Comparison of ENCODE assay signal across 8 cellular contexts in the genomic region with DNA sequence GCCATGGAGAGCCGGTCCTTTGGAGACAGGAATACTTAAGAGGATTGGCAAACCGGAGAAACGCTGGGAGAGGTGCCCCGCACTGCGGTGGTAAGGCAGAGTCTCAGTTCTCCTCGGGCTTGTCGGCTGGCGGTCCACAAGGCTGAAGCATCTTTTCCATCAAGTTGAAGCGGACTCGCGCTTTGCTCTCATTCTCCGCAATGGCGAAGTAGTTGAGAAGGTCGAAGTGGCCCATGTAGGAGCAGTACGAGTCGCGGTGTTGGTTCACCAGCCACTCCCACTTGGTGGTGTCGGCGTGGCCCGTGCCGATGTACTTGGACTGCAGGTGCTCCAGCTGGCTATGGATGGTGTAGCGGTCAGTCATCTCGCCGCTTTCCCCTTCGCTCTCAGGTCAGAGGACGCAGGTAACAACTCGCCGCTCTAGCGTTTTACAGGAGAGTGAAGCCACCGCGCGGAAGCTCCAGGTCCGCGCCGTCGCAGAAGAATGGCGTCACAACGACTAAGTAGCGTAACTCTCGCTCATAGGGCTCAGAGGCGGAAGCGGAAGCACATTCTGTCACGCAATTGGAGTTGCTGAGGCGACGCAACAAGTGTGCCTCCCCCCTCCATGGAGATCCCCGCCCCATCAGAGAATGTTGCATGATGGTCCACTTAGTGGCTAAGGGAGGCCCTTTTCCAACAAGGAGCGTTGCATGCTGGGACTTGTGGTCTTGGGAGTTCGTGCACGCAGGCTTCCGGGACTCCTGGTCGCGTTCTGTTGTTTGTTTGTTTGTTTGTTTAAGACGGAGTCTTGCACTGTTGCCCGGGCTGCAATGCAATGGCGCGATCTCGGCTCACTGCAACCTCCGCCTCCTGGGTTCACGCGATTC. TPM values are rescaled to one million over a fixed set of nuclear protein-coding genes. Genes with fewer than 3 reads are reported as not detected.
A peak's percentile ranks its signal among the peaks of the same experiment; 100 is the strongest.
DNase-seq lines count a peak whose midpoint lies in the region; ATAC-seq, FAIRE-seq and TF ChIP-seq lines count a peak whose summit lies in the region.

A gene (minus strand): TSS at position 440 of the 869 bp plus-strand sequence. CDS start 76 bp downstream, at position 364.

- H3K27ac ChIP-seq in pancreas: peak within 1 kb of the TSS; percentile 75 to 90 (median 84)
- peak within 1 kb of the TSS; percentile 78 to 81 for H3K27ac ChIP-seq in tibial artery

- H3K36me3 ChIP-seq in adipocyte (ENCODE audit: control insufficient read depth, insufficient read depth, low read length, severe bottlenecking) (no peaks in the 10 kb centered on the region), pancreas (no peaks in the 10 kb centered on the region), tibial artery (peaks cover 0 to 6% (median 5%) of the 10 kb centered on the region in 3 donors)

- peak within 1 kb of the TSS; percentile 85 for H3K9ac ChIP-seq in adipocyte (ENCODE audit: low read length)

- H3K9me3 ChIP-seq in adipocyte (ENCODE audit: control insufficient read depth, low read length): no peaks in the 10 kb centered on the region
- H3K9me3 ChIP-seq in pancreas: no peaks in the 10 kb centered on the region
- H3K9me3 ChIP-seq in tibial artery: no peaks in the 10 kb centered on the region

- no peak for TF ChIP-seq CTCF in GM12875 (IDR thresholded peaks at IDR 0.05; ENCODE audit: borderline replicate concordance, insufficient read depth, low read depth, low read length)
- TF ChIP-seq CTCF in pancreas (IDR thresholded peaks at IDR 0.05): no peak
- no peak for TF ChIP-seq CTCF in tibial artery (IDR thresholded peaks at IDR 0.05)

- FAIRE-seq in pancreas (lab: Jason Lieb, UNC): peak; percentile 87

- intact Hi-C loops in Right ventricle myocardium superior (cut with DNase I): no loop called here
- intact Hi-C loops in pancreas (cut with DNase I): no loop called here
- intact Hi-C loops in tibial artery (cut with DNase I; ENCODE audit: low total_unique reads): no loop called here

- H3K4me3 ChIP-seq in GM12875 (ENCODE audit: low read depth, low read length): peak within 1 kb of the TSS; percentile 78
- peak within 1 kb of the TSS; percentile 95 for H3K4me3 ChIP-seq in adipocyte (ENCODE audit: low read length)
- peak within 1 kb of the TSS; percentile 64 to 84 (median 70) for H3K4me3 ChIP-seq in pancreas
- peak within 1 kb of the TSS; percentile 71 to 76 for H3K4me3 ChIP-seq in tibial artery

- H3K4me1 ChIP-seq in adipocyte (ENCODE audit: control insufficient read depth, insufficient read depth, low read length) (peaks cover 18% of the 10 kb centered on the region), pancreas (peaks cover 8 to 18% (median 10%) of the 10 kb centered on the region in 3 donors), tibial artery (peaks cover 0 to 21% (median 18%) of the 10 kb centered on the region in 4 donors)

- 0 to 1% methylated on average over 60 of the region's 60 CpGs for WGBS in pancreas, 2 donors

- DNase-seq in NCI-H1436 (lab: John Stamatoyannopoulos, UW) (peak; percentile 98), T follicular helper cell (ENCODE audit: low read depth) (peak; percentile 97), adipocyte (ENCODE audit: low read depth) (peak; percentile 100), Right ventricle myocardium superior (peak; percentile 99), pancreas (peak; percentile 95 to 99 (median 98)), tibial artery (peak; percentile 99)

- ATAC-seq in HG02798 (IDR thresholded peaks at IDR 0.05; ENCODE audit: poor library complexity, unreplicated experiment): peak; percentile 95
- ATAC-seq in Right ventricle myocardium superior (ENCODE audit: poor library complexity): peak; percentile 99
- ATAC-seq in pancreas: peak; percentile 97 to 99 (median 98)

- H3K27me3 ChIP-seq in adipocyte (replicated peaks; ENCODE audit: control insufficient read depth, insufficient read depth, low read length) (no peaks in the 10 kb centered on the region), pancreas (no peaks in the 10 kb centered on the region), tibial artery (no peaks in the 10 kb centered on the region)

RNA-seq across cellular contexts. Expression of the gene that starts here (rescaled TPM):
- total RNA-seq in Right ventricle myocardium superior (112 TPM), pancreas (10 to 100 TPM; 45.2 to 97.2 (median 68.7) TPM)
- polyA plus RNA-seq in pancreas: 100 to 1,000 TPM in 1 of 2 donors, 10 to 100 TPM in 1; 89.3 to 138 TPM

Comparison
In these comparisons a context has a peak if more than half of its experiments do, and no peak if none do; other contexts are left out.
1. Peak in every context shown above with its lines: DNase-seq, ATAC-seq, H3K4me3 ChIP-seq and H3K27ac ChIP-seq.